ENCODE assay signal across 25 cellular contexts in the genomic region with DNA sequence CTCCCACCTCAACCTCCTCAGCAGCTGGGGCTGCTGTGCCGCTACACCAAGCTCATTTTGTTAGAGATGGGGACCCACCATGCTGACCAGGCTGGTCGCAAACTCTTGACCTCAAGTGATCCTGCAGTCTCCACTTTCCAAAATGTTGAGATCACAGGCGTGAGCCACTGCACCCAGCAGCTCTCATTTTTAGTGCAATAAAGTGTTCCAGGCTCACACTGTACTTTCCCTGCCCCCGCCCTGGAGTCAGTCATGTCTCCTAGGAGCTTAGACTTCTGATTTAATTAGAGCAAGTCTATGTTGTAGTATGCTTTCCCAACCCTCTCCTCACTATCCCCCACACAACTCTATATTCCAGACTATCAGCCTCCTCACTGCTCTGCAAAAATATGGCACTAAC.
DNase-seq lines count a peak whose midpoint lies in the region; ATAC-seq and TF ChIP-seq lines count a peak whose summit lies in the region.
"Had no signal": no experiment of that assay in that cellular context is flagged by ENCODE, and none has a peak within 500 bp of the region (broad histone marks: within the 10 kb centered on the region; RNA-seq: fewer than 3 reads in every experiment).

No MANE protein-coding gene starts in this region.

- intact Hi-C loops in mammary epithelial cell (cut with micrococcal nuclease) (no loop called here), MCF 10A (cut with micrococcal nuclease) (no loop called here), posterior cingulate gyrus (cut with DNase I) (no loop called here)

- no peak overlapping the region for H3K27ac ChIP-seq in mammary epithelial cell (ENCODE audit: insufficient read depth, low read depth, low read length)
- H3K27ac ChIP-seq in mesenchymal stem cell (ENCODE audit: low read length, poor library complexity, severe bottlenecking), result peak overlapping the region; percentile 25
- H3K27ac ChIP-seq: 22Rv1, GM23248, RWPE1 had no signal

- H2BK120ac ChIP-seq in mesenchymal stem cell (ENCODE audit: low read depth, low read length), result peak overlapping the region; percentile 49

- H2AK5ac ChIP-seq in mesenchymal stem cell (ENCODE audit: low read length, severe bottlenecking), result no peak overlapping the region

- peak overlapping the region in 1 of 2 experiments; percentile 28 for H2BK12ac ChIP-seq in mesenchymal stem cell (ENCODE audit: low read length in 2 of 2)

- H3K27me3 ChIP-seq in mammary epithelial cell (ENCODE audit: insufficient read depth, low read length) (no peaks in the 10 kb centered on the region), mesenchymal stem cell (ENCODE audit: control insufficient read depth in 1 of 2, insufficient read depth in 1 of 2, low read length in 2 of 2) (no peaks in the 10 kb centered on the region)
- H3K27me3 ChIP-seq: BE2C had no signal

- H3K79me1 ChIP-seq in mesenchymal stem cell (replicated peaks; ENCODE audit: low read length, poor library complexity, severe bottlenecking), result no peaks in the 10 kb centered on the region

- H3K9ac ChIP-seq in mammary epithelial cell (ENCODE audit: insufficient read depth, low read length), result no peak overlapping the region
- H3K9ac ChIP-seq in mesenchymal stem cell (ENCODE audit: low read length), result no peak overlapping the region
- H3K9ac ChIP-seq: GM23248, SK-N-SH had no signal

- no TSS peak for BruUV-seq in mammary epithelial cell (replicated peaks; lab: Mats Ljungman, UMichigan)
- no TSS peak for BruUV-seq in MCF 10A (replicated peaks; lab: Mats Ljungman, UMichigan)

- no peak overlapping the region for H2BK5ac ChIP-seq in mesenchymal stem cell (ENCODE audit: low read depth, low read length, poor library complexity, severe bottlenecking)

- peaks cover 19% of the 10 kb centered on the region for H3K4me1 Mint-ChIP-seq in MCF 10A (ENCODE audit: insufficient read depth, unreplicated experiment)

- H3K4me2 ChIP-seq in mammary epithelial cell (ENCODE audit: insufficient read depth, low read depth, low read length) (no peak overlapping the region), mesenchymal stem cell (ENCODE audit: low read length, poor library complexity, severe bottlenecking) (no peak overlapping the region)
- H3K4me2 ChIP-seq: SK-N-SH had no signal

- H3K36me3 ChIP-seq in mammary epithelial cell (ENCODE audit: insufficient read depth, low read length) (no peaks in the 10 kb centered on the region), mesenchymal stem cell (ENCODE audit: control insufficient read depth in 1 of 2, insufficient read depth in 2 of 2, low read depth in 1 of 2, low read length in 2 of 2) (no peaks in the 10 kb centered on the region)
- H3K36me3 ChIP-seq: BE2C had no signal

- peak overlapping the region; percentile 60 for H2AFZ ChIP-seq in mammary epithelial cell (ENCODE audit: low read depth, low read length)
- no peak overlapping the region for H2AFZ ChIP-seq in mesenchymal stem cell (ENCODE audit: low read depth, low read length)
- H2AFZ ChIP-seq: GM23248 had no signal

- H3K9me3 Mint-ChIP-seq in MCF 10A (ENCODE audit: unreplicated experiment), result no peaks in the 10 kb centered on the region

- H3K18ac ChIP-seq in mesenchymal stem cell (ENCODE audit: low read depth in 1 of 2, low read length in 2 of 2), result no peak overlapping the region

- peaks cover 21% of the 10 kb centered on the region for H3K4me1 ChIP-seq in mammary epithelial cell (ENCODE audit: insufficient read depth, low read length)
- peaks cover 3% of the 10 kb centered on the region for H3K4me1 ChIP-seq in mesenchymal stem cell (ENCODE audit: control insufficient read depth, insufficient read depth, low read depth, low read length)
- H3K4me1 ChIP-seq: BE2C had no signal

- H3K27me3 Mint-ChIP-seq in MCF 10A (ENCODE audit: insufficient read depth, unreplicated experiment), result no peaks in the 10 kb centered on the region

- in situ Hi-C loops in mammary epithelial cell (cut with MboI; ENCODE audit: low sequenced_read_pairs in 2 of 2), result no loop called here

- no peak for DNase-seq in mammary epithelial cell
- no peak for DNase-seq in MCF 10A (ENCODE audit: unreplicated experiment)
- no peak for DNase-seq in mesenchymal stem cell
- peak in 7 of 10 donors; percentile 10 to 83 (median 30) for DNase-seq in posterior cingulate gyrus
- DNase-seq in GM10266 (ENCODE audit: extremely low spot score), result no peak
- DNase-seq in SIG-M5 (lab: John Stamatoyannopoulos, UW), result no peak
- DNase-seq: BE2C, DMS153, DND-41, GM23248, H7, Kasumi-1, MV-4-11, NCI-H2029, NCI-H446 treated with DMSO at 0.1 percent for 48 hours, NCI-H526, NCI-H82, SHP77 treated with DMSO at 0.1 percent for 48 hours, SK-N-SH had no signal

- H2BK15ac ChIP-seq in mesenchymal stem cell (ENCODE audit: low read depth, poor library complexity, severe bottlenecking), result no peak overlapping the region

- H4K91ac ChIP-seq in mesenchymal stem cell (ENCODE audit: low read length), result no peak overlapping the region

- CTCF ChIA-PET in mammary epithelial cell (lab: Charles Lee; ENCODE audit: low non-redundant PET) (no interaction called here), MCF 10A (lab: Yijun Ruan, JAX) (interaction anchor here (0.6 to 0.9 kb wide), 3 partner anchors 10 to 63 kb away, joined by 3 to 5 read pairs (median 4); no protein-coding TSS in a partner anchor)

- no peak overlapping the region for H3K14ac ChIP-seq in mesenchymal stem cell (ENCODE audit: low read length in 2 of 2)

- H3K79me2 ChIP-seq in mammary epithelial cell (ENCODE audit: insufficient read depth, low read length), result no peaks in the 10 kb centered on the region

- no peak overlapping the region for H3K4me3 ChIP-seq in mammary epithelial cell (replicated peaks in 1 of 3; ENCODE audit: insufficient read depth in 1 of 3, low read depth in 2 of 3, low read length in 3 of 3)
- no peak overlapping the region for H3K4me3 ChIP-seq in mesenchymal stem cell (ENCODE audit: insufficient read depth in 1 of 2, low read depth in 1 of 2, low read length in 2 of 2)
- H3K4me3 ChIP-seq: GM23248, K562 had no signal

- H3K9me3 ChIP-seq in mammary epithelial cell (replicated peaks; ENCODE audit: insufficient read depth, low read length) (no peaks in the 10 kb centered on the region), mesenchymal stem cell (ENCODE audit: control insufficient read depth, low read length) (no peaks in the 10 kb centered on the region)
- H3K9me3 ChIP-seq: BE2C, SK-N-SH had no signal

- H3K36me3 Mint-ChIP-seq in MCF 10A (ENCODE audit: insufficient read depth, unreplicated experiment), result no peaks in the 10 kb centered on the region

- POLR2A ChIA-PET in MCF 10A (lab: Yijun Ruan, JAX), result interaction anchor here (0.5 to 1.3 kb wide), 3 partner anchors 21 to 678 kb away, joined by 3 read pairs; no protein-coding TSS in a partner anchor

- WGBS in mammary epithelial cell (ENCODE audit: low coverage, missing lambda C conversion rate), result 100% methylated on average over 4 of the region's 4 CpGs
- 87% methylated on average over 3 of the region's 4 CpGs for WGBS in mesenchymal stem cell

- no peak for ATAC-seq in GM18498 (IDR thresholded peaks at IDR 0.05; ENCODE audit: unreplicated experiment)
- ATAC-seq: HepG2, K562, Panc1 had no signal

- H4K20me1 ChIP-seq in mammary epithelial cell (ENCODE audit: insufficient read depth, low read length), result no peaks in the 10 kb centered on the region

- TF ChIP-seq CTCF in mammary epithelial cell (conservative IDR thresholded peaks at IDR 0.05 in 1 of 2, IDR thresholded peaks at IDR 0.05 in 1 of 2; ENCODE audit: extremely low read depth in 1 of 2, insufficient read depth in 1 of 2, low read depth in 1 of 2, low read length in 2 of 2) (no peak), MCF 10A (IDR thresholded peaks at IDR 0.05; ENCODE audit: unreplicated experiment) (no peak), GM10266 (IDR thresholded peaks at IDR 0.05; ENCODE audit: control insufficient read depth, insufficient read depth, low read depth, missing control alignments) (no peak)

- H4K8ac ChIP-seq in mesenchymal stem cell (ENCODE audit: low read length), result peak overlapping the region; percentile 37

- no peak overlapping the region for H3K23ac ChIP-seq in mesenchymal stem cell (ENCODE audit: low read length in 2 of 2)

- no peak overlapping the region for H3K27ac Mint-ChIP-seq in MCF 10A (ENCODE audit: low read depth, unreplicated experiment)

- dilution Hi-C loops in mammary epithelial cell (cut with HindIII; ENCODE audit: low sequenced_read_pairs), result no loop called here

- no peak overlapping the region for H3K4me3 Mint-ChIP-seq in MCF 10A (ENCODE audit: unreplicated experiment)

- no peak overlapping the region for H3K4ac ChIP-seq in mesenchymal stem cell (ENCODE audit: low read depth in 1 of 2, low read length in 2 of 2)

Comparison
In these comparisons a context has a peak if more than half of its experiments do, and no peak if none do; other contexts are left out.
1. DNase-seq: peak in posterior cingulate gyrus (7 of 10); none in mammary epithelial cell (single experiment), MCF 10A (single experiment), mesenchymal stem cell (single experiment), GM10266 (single experiment) and SIG-M5 (single experiment).